24 cellular contexts compared by ENCODE assay signal in genomic region chr6:145069966-145070365, GRCh38.
"Had no signal": no experiment of that assay in that cellular context is flagged by ENCODE, and none has a peak within 500 bp of the region (broad histone marks: within the 10 kb centered on the region; RNA-seq: fewer than 3 reads in every experiment).

No MANE protein-coding gene starts in this region.

- H3K36me3 Mint-ChIP-seq: activated CD8-positive, alpha-beta memory T cell treated with anti-CD3 and anti-CD28 coated beads, Interleukin-2, amount 10 ng/mL, durations not matched to agents 7 days and 5 days; activated naive CD4-positive, alpha-beta T cell treated with anti-CD3 and anti-CD28 coated beads, Interleukin-2, amount 10 ng/mL, durations not matched to agents 7 days and 5 days had no signal

- H3K4me1 Mint-ChIP-seq: activated CD4-positive, alpha-beta T cell treated with anti-CD3 and anti-CD28 coated beads, Interleukin-2, amount 10 ng/mL, durations not matched to agents 24 days and 14 days; activated CD8-positive, alpha-beta memory T cell treated with anti-CD3 and anti-CD28 coated beads, Interleukin-2, amount 10 ng/mL, durations not matched to agents 7 days and 5 days; activated naive CD4-positive, alpha-beta T cell treated with anti-CD3 and anti-CD28 coated beads, Interleukin-2, amount 10 ng/mL, durations not matched to agents 7 days and 5 days; nephron progenitor cell had no signal

- H3K36me3 ChIP-seq: gastroesophageal sphincter, vagina had no signal

- H2AFZ ChIP-seq: parathyroid adenoma had no signal

- H3K27ac ChIP-seq: gastroesophageal sphincter, parathyroid adenoma, testis, vagina had no signal

- H3K4me3 Mint-ChIP-seq: activated CD4-positive, alpha-beta T cell treated with anti-CD3 and anti-CD28 coated beads, Interleukin-2, amount 10 ng/mL, durations not matched to agents 24 days and 14 days; activated CD8-positive, alpha-beta memory T cell treated with anti-CD3 and anti-CD28 coated beads, Interleukin-2, amount 10 ng/mL, durations not matched to agents 7 days and 5 days; activated CD8-positive, alpha-beta T cell treated with anti-CD3 and anti-CD28 coated beads for 36 hours; activated naive CD4-positive, alpha-beta T cell treated with anti-CD3 and anti-CD28 coated beads, Interleukin-2, amount 10 ng/mL, durations not matched to agents 7 days and 5 days; nephron progenitor cell; T-helper 1 cell treated with Interleukin-12 subunit alpha and Interleukin-12 subunit beta and Interleukin-4 antibody, amounts not matched to agents 30 μg/mL and 1 μg/mL, for 36 hours had no signal

- DNase-seq: activated CD4-positive, alpha-beta T cell treated with anti-CD3 and anti-CD28 coated beads, Interleukin-2, amount 10 ng/mL, durations not matched to agents 24 days and 14 days; activated CD4-positive, CD25-positive, alpha-beta regulatory T cell; activated CD8-positive, alpha-beta memory T cell treated with anti-CD3 and anti-CD28 coated beads, Interleukin-2, amount 10 ng/mL, durations not matched to agents 7 days and 5 days; activated CD8-positive, alpha-beta T cell treated with anti-CD3 and anti-CD28 coated beads for 36 hours; activated effector memory CD4-positive, alpha-beta T cell treated with anti-CD3 and anti-CD28 coated beads, Interleukin-2, amount 50 U/mL, for 16 hours; activated naive CD4-positive, alpha-beta T cell treated with anti-CD3 and anti-CD28 coated beads, Interleukin-2, amount 10 ng/mL, durations not matched to agents 7 days and 5 days; activated T-cell treated with anti-CD3 and anti-CD28 coated beads for 4 hours; anterior cingulate cortex; central memory CD4-positive, alpha-beta T cell; effector memory CD4-positive, alpha-beta T cell; head of caudate nucleus; hypothalamus; islet precursor cell; left cardiac atrium; nephron progenitor cell; stimulated activated CD4-positive, alpha-beta T cell treated with anti-CD3 and anti-CD28 coated beads, Interleukin-4, amount 100 ng/mL, for 1 hour; stimulated activated naive CD4-positive, alpha-beta T cell; testis had no signal

- H3K79me2 ChIP-seq: parathyroid adenoma had no signal

- H3K4me1 ChIP-seq: parathyroid adenoma, testis, vagina had no signal

- H3K27me3 ChIP-seq: gastroesophageal sphincter, testis, vagina had no signal

- H3K9me3 Mint-ChIP-seq: activated CD4-positive, alpha-beta T cell treated with anti-CD3 and anti-CD28 coated beads, Interleukin-2, amount 10 ng/mL, durations not matched to agents 24 days and 14 days; activated CD8-positive, alpha-beta T cell treated with anti-CD3 and anti-CD28 coated beads for 36 hours; activated naive CD4-positive, alpha-beta T cell treated with anti-CD3 and anti-CD28 coated beads, Interleukin-2, amount 10 ng/mL, durations not matched to agents 7 days and 5 days; T-helper 1 cell treated with Interleukin-12 subunit alpha and Interleukin-12 subunit beta and Interleukin-4 antibody, amounts not matched to agents 30 μg/mL and 1 μg/mL, for 36 hours had no signal

- FAIRE-seq: colon had no signal

- H3K9me3 ChIP-seq: gastroesophageal sphincter, testis, vagina had no signal

- H3K4me3 ChIP-seq: gastroesophageal sphincter, testis, vagina had no signal

- ATAC-seq: activated CD8-positive, alpha-beta memory T cell treated with anti-CD3 and anti-CD28 coated beads, Interleukin-2, amount 10 ng/mL, durations not matched to agents 7 days and 5 days; activated CD8-positive, alpha-beta T cell treated with anti-CD3 and anti-CD28 coated beads for 36 hours; gastroesophageal sphincter; left cardiac atrium; sciatic nerve had no signal

- H3K27ac Mint-ChIP-seq: activated CD4-positive, alpha-beta T cell treated with anti-CD3 and anti-CD28 coated beads, Interleukin-2, amount 10 ng/mL, durations not matched to agents 24 days and 14 days; activated CD8-positive, alpha-beta memory T cell treated with anti-CD3 and anti-CD28 coated beads, Interleukin-2, amount 10 ng/mL, durations not matched to agents 7 days and 5 days; activated CD8-positive, alpha-beta T cell treated with anti-CD3 and anti-CD28 coated beads for 36 hours; activated naive CD4-positive, alpha-beta T cell treated with anti-CD3 and anti-CD28 coated beads, Interleukin-2, amount 10 ng/mL, durations not matched to agents 7 days and 5 days; nephron progenitor cell; T-helper 1 cell treated with Interleukin-12 subunit alpha and Interleukin-12 subunit beta and Interleukin-4 antibody, amounts not matched to agents 30 μg/mL and 1 μg/mL, for 36 hours had no signal
